ENCODE assay signal across 8 cellular contexts in the genomic region with DNA sequence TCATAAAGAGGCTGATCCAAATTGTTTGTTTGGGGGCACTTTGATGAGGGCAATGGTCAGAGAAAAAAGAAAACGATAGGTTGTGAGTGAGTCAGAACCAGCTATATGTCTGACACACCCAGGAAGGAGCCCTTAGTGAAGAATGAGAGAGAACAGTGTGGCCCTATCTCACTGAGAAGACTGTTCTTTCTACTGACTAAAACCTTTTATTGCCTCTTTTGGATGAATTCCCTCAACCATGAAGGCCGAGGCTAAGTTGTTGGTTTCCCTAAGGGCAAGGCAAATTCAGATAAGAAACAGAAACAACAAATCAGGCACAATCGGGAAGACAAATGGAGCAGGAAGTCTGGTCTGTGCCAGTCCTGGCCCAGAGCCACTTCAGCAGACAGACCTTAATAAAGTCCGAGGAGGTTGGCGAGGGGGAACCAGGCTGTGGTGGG.
DNase-seq lines count a peak whose midpoint lies in the region; ATAC-seq, FAIRE-seq and TF ChIP-seq lines count a peak whose summit lies in the region.

No MANE protein-coding gene starts in this region.

- peak overlapping the region; percentile 63 for H3K4me2 ChIP-seq in BLaER1

- TF ChIP-seq CTCF in bronchial epithelial cell (IDR thresholded peaks at IDR 0.05; ENCODE audit: insufficient read depth, low read length, severe bottlenecking) = no peak
- no peak for TF ChIP-seq CTCF in uterus (IDR thresholded peaks at IDR 0.05)

- peaks cover 87% of the 10 kb centered on the region for H3K4me1 ChIP-seq in BLaER1
- H3K4me1 ChIP-seq in uterus = peaks cover 20 to 23% of the 10 kb centered on the region in 2 donors

- peaks cover 93% of the 10 kb centered on the region for H4K20me1 ChIP-seq in BLaER1

- no peak for TF ChIP-seq POLR2A in uterus (IDR thresholded peaks at IDR 0.05)

- H3K9ac ChIP-seq in BLaER1 = peak overlapping the region; percentile 5; the same call in 1 of the 2 replicates

- peaks cover 98% of the 10 kb centered on the region for H3K36me3 ChIP-seq in BLaER1
- H3K36me3 ChIP-seq in bronchial epithelial cell (ENCODE audit: control insufficient read depth, insufficient read depth, low read length) = peaks cover 11% of the 10 kb centered on the region
- no peaks in the 10 kb centered on the region for H3K36me3 ChIP-seq in uterus

- no peaks in the 10 kb centered on the region for H3K9me3 ChIP-seq in BLaER1
- no peaks in the 10 kb centered on the region for H3K9me3 ChIP-seq in uterus

- H3K27me3 ChIP-seq in BLaER1 (no peaks in the 10 kb centered on the region), bronchial epithelial cell (ENCODE audit: control insufficient read depth, insufficient read depth, low read length) (no peaks in the 10 kb centered on the region), uterus (no peaks in the 10 kb centered on the region)

- H3K27ac ChIP-seq in BLaER1 = peak overlapping the region; percentile 67
- peak overlapping the region; percentile 75 to 86 for H3K27ac ChIP-seq in uterus

- H3K4me3 ChIP-seq in BLaER1 (no peak overlapping the region), bronchial epithelial cell (ENCODE audit: low read depth, low read length) (no peak overlapping the region), uterus (no peak overlapping the region)

- FAIRE-seq in bronchial epithelial cell (lab: Jason Lieb, UNC) = no peak

- intact Hi-C loops in uterus (cut with DNase I; ENCODE audit: low total_unique reads) = no loop called here

- no peak for ATAC-seq in HG02759 (IDR thresholded peaks at IDR 0.05; ENCODE audit: unreplicated experiment)

- DNase-seq in NCI-H226 (peak; percentile 73), bronchial epithelial cell (ENCODE audit: low read depth) (peak; percentile 70), medulla oblongata (ENCODE audit: extremely low spot score) (peak; percentile 64), uterus (no peak), D341Med (ENCODE audit: low spot score) (no peak), midbrain (lab: John Stamatoyannopoulos, UW) (no peak)

Comparison
In these comparisons a context has a peak if more than half of its experiments do, and no peak if none do; other contexts are left out.
1. DNase-seq: peak in NCI-H226 (single experiment), bronchial epithelial cell (single experiment) and medulla oblongata (single experiment); none in uterus (0 of 2), D341Med (single experiment) and midbrain (single experiment).